10 cellular contexts compared by ENCODE assay signal in genomic region chr2:168699834-168700417, GRCh38.
DNase-seq lines count a peak whose midpoint lies in the region; ATAC-seq and TF ChIP-seq lines count a peak whose summit lies in the region.
"Had no signal": no experiment of that assay in that cellular context is flagged by ENCODE, and none has a peak within 500 bp of the region (broad histone marks: within the 10 kb centered on the region; RNA-seq: fewer than 3 reads in every experiment).

No MANE protein-coding gene starts in this region.

- DNase-seq in AG20443 (ENCODE audit: low spot score): peak; percentile 35
- peak; percentile 81 for DNase-seq in NCI-H524 treated with DMSO at 0.1 percent for 48 hours (lab: John Stamatoyannopoulos, UW)
- peak; percentile 91 for DNase-seq in fibroblast of pulmonary artery (ENCODE audit: low read depth)
- no peak for DNase-seq in foreskin keratinocyte
- DNase-seq: activated CD4-positive, alpha-beta T cell treated with anti-CD3 and anti-CD28 coated beads, Interleukin-2, amount 50 U/mL, for 4 hours; effector CD4-positive, alpha-beta T cell had no signal

- H3K4me1 ChIP-seq in muscle layer of duodenum (ENCODE audit: control insufficient read depth in 1 of 2, insufficient read depth in 2 of 2, low read length in 2 of 2) (peaks cover 7 to 14% of the 10 kb centered on the region in 2 donors), foreskin keratinocyte (no peaks in the 10 kb centered on the region)

- H3K27ac ChIP-seq in muscle layer of duodenum (ENCODE audit: low read length) (peak overlapping the region; percentile 16), foreskin keratinocyte (no peak overlapping the region)

- H3K9me3 ChIP-seq in muscle layer of duodenum (ENCODE audit: control insufficient read depth in 1 of 2, low read length in 2 of 2): no peaks in the 10 kb centered on the region

- H3K4me3 ChIP-seq in fibroblast of pulmonary artery (replicated peaks; ENCODE audit: low read depth, low read length) (no peak overlapping the region), muscle layer of duodenum (ENCODE audit: low read depth in 1 of 2, low read length in 2 of 2) (no peak overlapping the region)

- H3K27me3 ChIP-seq in muscle layer of duodenum (ENCODE audit: low read depth, low read length): no peaks in the 10 kb centered on the region
- H3K27me3 ChIP-seq in foreskin keratinocyte: no peaks in the 10 kb centered on the region

- no peak for TF ChIP-seq CTCF in fibroblast of pulmonary artery (IDR thresholded peaks at IDR 0.05; ENCODE audit: low read length, missing control alignments)
- no peak for TF ChIP-seq CTCF in foreskin keratinocyte (conservative IDR thresholded peaks at IDR 0.05)

- ATAC-seq in GM21723 (IDR thresholded peaks at IDR 0.05; ENCODE audit: unreplicated experiment) (no peak), foreskin keratinocyte (no peak), GM19328 (IDR thresholded peaks at IDR 0.05; ENCODE audit: unreplicated experiment) (no peak), HG02610 (IDR thresholded peaks at IDR 0.05; ENCODE audit: unreplicated experiment) (no peak)

- peaks cover 4 to 5% of the 10 kb centered on the region in 2 donors for H3K36me3 ChIP-seq in muscle layer of duodenum (ENCODE audit: control insufficient read depth in 1 of 2, insufficient read depth in 2 of 2, low read length in 2 of 2)

Comparison
In these comparisons a context has a peak if more than half of its experiments do, and no peak if none do; other contexts are left out.
1. DNase-seq: peak in AG20443 (single experiment), NCI-H524 treated with DMSO at 0.1 percent for 48 hours (single experiment) and fibroblast of pulmonary artery (single experiment); none in foreskin keratinocyte (0 of 2).